In the genomic region with DNA sequence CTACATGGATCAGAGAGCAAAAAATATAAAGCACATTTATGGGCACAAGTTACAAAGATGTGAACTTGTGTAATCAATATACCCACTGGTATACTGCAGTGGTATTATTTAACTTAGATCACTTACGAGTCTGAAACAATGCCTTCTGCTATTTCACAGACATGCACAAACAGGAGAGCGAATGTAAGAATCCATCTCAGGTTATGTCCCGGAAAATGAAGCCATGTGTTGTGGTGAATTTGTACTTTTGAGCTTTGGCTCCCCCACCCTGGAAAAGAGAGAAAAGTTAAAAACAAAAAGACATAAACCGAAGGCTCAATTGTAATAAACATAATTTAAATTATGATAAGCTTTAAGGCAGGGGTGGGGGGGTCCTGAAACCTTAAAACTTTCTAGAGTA, we compare ENCODE assay signal across 19 cellular contexts. TPM values are rescaled to one million over a fixed set of nuclear protein-coding genes. Genes with fewer than 3 reads are reported as not detected.
DNase-seq lines count a peak whose midpoint lies in the region; ATAC-seq and TF ChIP-seq lines count a peak whose summit lies in the region.
"Had no signal": no experiment of that assay in that cellular context is flagged by ENCODE, and none has a peak within 500 bp of the region (broad histone marks: within the 10 kb centered on the region; RNA-seq: fewer than 3 reads in every experiment).

No MANE protein-coding gene starts in this region.

- H4K20me1 ChIP-seq in GM23248 (ENCODE audit: insufficient read depth) = no peaks in the 10 kb centered on the region
- H4K20me1 ChIP-seq in PC-3 (ENCODE audit: low read length) = no peaks in the 10 kb centered on the region

- H3K9me2 ChIP-seq in GM23248 (ENCODE audit: insufficient read depth) = no peaks in the 10 kb centered on the region
- no peaks in the 10 kb centered on the region for H3K9me2 ChIP-seq in PC-3 (replicated peaks; ENCODE audit: low read length)

- H2AFZ ChIP-seq in GM23248 = peak overlapping the region; percentile 9; the same call in 1 of the 2 replicates
- H2AFZ ChIP-seq in PC-3 (ENCODE audit: low read length) = no peak overlapping the region

- H3K4me1 ChIP-seq in GM23248 (ENCODE audit: insufficient read depth) (peaks cover 16% of the 10 kb centered on the region), PC-3 (ENCODE audit: insufficient read depth, low read length) (peaks cover 11% of the 10 kb centered on the region), skeletal muscle satellite cell (ENCODE audit: control insufficient read depth, insufficient read depth, low read length) (peaks cover 19% of the 10 kb centered on the region)
- H3K4me1 ChIP-seq: BE2C had no signal

- DNase-seq in GM23248 = no peak
- DNase-seq in PC-3 = no peak
- peak; percentile 31 for DNase-seq in fibroblast of mammary gland (ENCODE audit: low read depth)
- DNase-seq in SIG-M5 treated with dmso at 0.1 percent for 504 hours (lab: John Stamatoyannopoulos, UW; ENCODE audit: unreplicated experiment) = no peak
- no peak for DNase-seq in NCI-H1930 (lab: John Stamatoyannopoulos, UW)
- no peak for DNase-seq in kidney tubule cell (ENCODE audit: low spot score)
- DNase-seq: ACHN; BE2C; C1 segment of cervical spinal cord; CD4-positive, CD25-positive, alpha-beta regulatory T cell; CD8-positive, alpha-beta memory T cell; COR-L47; DMS 273 treated with DMSO at 0.1 percent for 48 hours; DMS53; DND-41 had no signal

- H3K27me3 ChIP-seq in GM23248 (replicated peaks; ENCODE audit: insufficient read depth) (no peaks in the 10 kb centered on the region), PC-3 (ENCODE audit: low read length) (no peaks in the 10 kb centered on the region), skeletal muscle satellite cell (ENCODE audit: control insufficient read depth, insufficient read depth, low read length) (no peaks in the 10 kb centered on the region)
- H3K27me3 ChIP-seq: BE2C had no signal

- H3K27ac ChIP-seq in GM23248 (peak overlapping the region; percentile 68), PC-3 (ENCODE audit: low read length) (peak overlapping the region; percentile 28)

- H3K79me2 ChIP-seq in GM23248 (ENCODE audit: insufficient read depth) (peaks cover 13% of the 10 kb centered on the region; the same call in 1 of the 2 replicates), PC-3 (ENCODE audit: low read length) (no peaks in the 10 kb centered on the region)

- CTCF ChIA-PET in PC-3 (lab: Charles Lee) = no interaction called here

- H3F3A ChIP-seq in GM23248 (ENCODE audit: insufficient read depth) (peaks cover 16% of the 10 kb centered on the region), PC-3 (ENCODE audit: low read length, unreplicated experiment) (no peaks in the 10 kb centered on the region)

- 70 to 75% methylated on average over 4 of the region's 4 CpGs for WGBS in GM23248 (ENCODE audit: low coverage in 1 of 2, low lambda C conversion rate in 2 of 2, missing lambda C conversion rate in 2 of 2), 2 experiments

- no peak for ATAC-seq in PC-3
- ATAC-seq: GM12878 had no signal

- peak overlapping the region; percentile 25 for H3K4me2 ChIP-seq in GM23248 (ENCODE audit: unreplicated experiment)
- H3K4me2 ChIP-seq in PC-3 (ENCODE audit: low read length) = no peak overlapping the region
- H3K4me2 ChIP-seq in skeletal muscle satellite cell (ENCODE audit: low read length) = peak overlapping the region; percentile 51

- H3K36me3 ChIP-seq in GM23248 (ENCODE audit: low read depth) (peaks cover 19% of the 10 kb centered on the region; the same call in 1 of the 2 replicates), PC-3 (ENCODE audit: low read depth, low read length) (no peaks in the 10 kb centered on the region), skeletal muscle satellite cell (ENCODE audit: insufficient read depth, low read length) (peaks cover 5% of the 10 kb centered on the region)
- H3K36me3 ChIP-seq: BE2C had no signal

- in situ Hi-C loops in GM23248 (cut with MboI) = no loop called here

- BruUV-seq in PC-3 (replicated peaks; lab: Mats Ljungman, UMichigan) = no TSS peak

- H3K4me3 ChIP-seq in GM23248 (no peak overlapping the region), PC-3 (ENCODE audit: low read length) (no peak overlapping the region), fibroblast of mammary gland (ENCODE audit: control insufficient read depth, low read depth, low read length) (no peak overlapping the region), skeletal muscle satellite cell (ENCODE audit: low read length) (no peak overlapping the region)
- H3K4me3 ChIP-seq: GM12878 had no signal

- intact Hi-C loops in PC-3 (cut with micrococcal nuclease) = no loop called here

- POLR2A ChIA-PET in PC-3 (lab: Charles Lee; ENCODE audit: unreplicated experiment) = no interaction called here

- H3K9me3 ChIP-seq in GM23248 (ENCODE audit: low read depth) (no peaks in the 10 kb centered on the region), PC-3 (ENCODE audit: low read length) (no peaks in the 10 kb centered on the region), skeletal muscle satellite cell (replicated peaks; ENCODE audit: low read length) (no peaks in the 10 kb centered on the region)
- H3K9me3 ChIP-seq: BE2C had no signal

- TF ChIP-seq CTCF in PC-3 (conservative IDR thresholded peaks at IDR 0.05; ENCODE audit: low read depth, low read length) (no peak), fibroblast of mammary gland (conservative IDR thresholded peaks at IDR 0.05; ENCODE audit: control insufficient read depth, insufficient read depth, low read depth, low read length) (no peak)

- H3K9ac ChIP-seq in GM23248 = no peak overlapping the region
- no peak overlapping the region for H3K9ac ChIP-seq in PC-3 (ENCODE audit: low read length)
- H3K9ac ChIP-seq in skeletal muscle satellite cell (ENCODE audit: low read depth, low read length) = peak overlapping the region; percentile 51

RNA-seq across cellular contexts. Expression of gene ABCC9, which starts 7.6 kb away (rescaled TPM):
- total RNA-seq in GM23248 (2014; rRNA removed; shearing (Covaris generic)) = 41.7 and 44.3 TPM in 2 replicates
- 12.7 and 14.2 TPM in 2 replicates for polyA plus RNA-seq in GM23248 (2016; fragmentation: Nextera tagmentation; extraction: Ambion mirVana)
- total RNA-seq in PC-3 (2014; rRNA removed) = 0.23 and 0.33 TPM in 2 replicates
- 11.7 and 17.3 TPM in 2 replicates for total RNA-seq in skeletal muscle satellite cell (2012; rRNA removed)
- total RNA-seq: CD4-positive, CD25-positive, alpha-beta regulatory T cell; CD8-positive, alpha-beta memory T cell; G401; HT-29 had no signal
- polyA plus RNA-seq: CD4-positive, CD25-positive, alpha-beta regulatory T cell; CD8-positive, alpha-beta memory T cell had no signal

Comparison
In these comparisons a context has a peak if more than half of its experiments do, and no peak if none do; other contexts are left out.
1. RNA of gene ABCC9, which starts 7.6 kb away (total RNA-seq): 41.7 to 44.3 TPM in GM23248; 0.23 to 0.33 TPM in PC-3; every median in the first group is over 10 times any median in the second.